In genomic region chrX:102768984-102769761, GRCh38 we compare ENCODE assay signal across 9 cellular contexts. TPM values are rescaled to one million over a fixed set of nuclear protein-coding genes. Genes with fewer than 3 reads are reported as not detected.
A peak's percentile ranks its signal among the peaks of the same experiment; 100 is the strongest.
DNase-seq lines count a peak whose midpoint lies in the region; ATAC-seq, FAIRE-seq and TF ChIP-seq lines count a peak whose summit lies in the region.
"Had no signal": no experiment of that assay in that cellular context is flagged by ENCODE, and none has a peak within 500 bp of the region (broad histone marks: within the 10 kb centered on the region; RNA-seq: fewer than 3 reads in every experiment).

No MANE protein-coding gene starts in this region.

- H3K4me2 ChIP-seq in BLaER1 treated with 17β-estradiol and CSF1 and Interleukin-3, amounts not matched to agents 10 nM and 100 nM, result peak overlapping the region; percentile 36 to 62 (median 51)

- no peaks in the 10 kb centered on the region for H3K36me3 ChIP-seq in BLaER1 treated with 17β-estradiol and CSF1 and Interleukin-3, amounts not matched to agents 10 nM and 100 nM

- peaks cover 2% of the 10 kb centered on the region for H3K36me3 Mint-ChIP-seq in activated CD4-positive, alpha-beta T cell treated with anti-CD3 and anti-CD28 coated beads, Interleukin-2, amount 10 ng/mL, durations not matched to agents 7 days and 5 days (ENCODE audit: low read depth)

- H3K9ac ChIP-seq in BLaER1 treated with 17β-estradiol and CSF1 and Interleukin-3, amounts not matched to agents 10 nM and 100 nM, result peak overlapping the region; percentile 72 to 84 (median 80)

- H3K4me3 ChIP-seq in BLaER1 treated with 17β-estradiol and CSF1 and Interleukin-3, amounts not matched to agents 10 nM and 100 nM, result peak overlapping the region; percentile 59 to 75 (median 71)
- H3K4me3 ChIP-seq in dorsolateral prefrontal cortex (peak overlapping the region; percentile 34 to 77 (median 62)), lower leg skin (ENCODE audit: low read depth, poor library complexity, severe bottlenecking) (peak overlapping the region; percentile 36)

- intact Hi-C loops in dorsolateral prefrontal cortex (cut with DNase I) (no loop called here), lower leg skin (cut with DNase I; ENCODE audit: low total_unique reads) (no loop called here)

- peak overlapping the region; percentile 98 for H3K27ac Mint-ChIP-seq in activated CD4-positive, alpha-beta T cell treated with anti-CD3 and anti-CD28 coated beads, Interleukin-2, amount 10 ng/mL, durations not matched to agents 7 days and 5 days

- peaks cover 10% of the 10 kb centered on the region for H3K4me1 Mint-ChIP-seq in activated CD4-positive, alpha-beta T cell treated with anti-CD3 and anti-CD28 coated beads, Interleukin-2, amount 10 ng/mL, durations not matched to agents 7 days and 5 days

- POLR2A ChIA-PET in activated CD4-positive, alpha-beta T cell treated with anti-CD3 and anti-CD28 coated beads, Interleukin-2, amount 10 ng/mL, durations not matched to agents 7 days and 5 days (lab: Charles Lee), result no interaction called here

- CTCF ChIA-PET in activated CD4-positive, alpha-beta T cell treated with anti-CD3 and anti-CD28 coated beads, Interleukin-2, amount 10 ng/mL, durations not matched to agents 7 days and 5 days (lab: Charles Lee), result no interaction called here

- no peaks in the 10 kb centered on the region for H3K27me3 ChIP-seq in BLaER1 treated with 17β-estradiol and CSF1 and Interleukin-3, amounts not matched to agents 10 nM and 100 nM
- H3K27me3 ChIP-seq in dorsolateral prefrontal cortex, result peaks cover 0 to 22% (median 0%) of the 10 kb centered on the region in 45 donors

- WGBS in lower leg skin, 2 donors, result 0 to 17% methylated on average over 10 to 22 of the region's 22 CpGs

- no peak for TF ChIP-seq POLR2A in lower leg skin (IDR thresholded peaks at IDR 0.05)

- H3K4me1 ChIP-seq in BLaER1 treated with 17β-estradiol and CSF1 and Interleukin-3, amounts not matched to agents 10 nM and 100 nM, result peaks cover 0 to 12% (median 8%) of the 10 kb centered on the region in 10 experiments; a peak in 13 of 20 replicates

- no peaks in the 10 kb centered on the region for H3K27me3 Mint-ChIP-seq in activated CD4-positive, alpha-beta T cell treated with anti-CD3 and anti-CD28 coated beads, Interleukin-2, amount 10 ng/mL, durations not matched to agents 7 days and 5 days

- FAIRE-seq in GM19239 (lab: Jason Lieb, UNC), result peak; percentile 92
- FAIRE-seq: frontal cortex had no signal

- TF ChIP-seq CTCF in dorsolateral prefrontal cortex (IDR thresholded peaks at IDR 0.05 in 54 of 56, conservative IDR thresholded peaks at IDR 0.05 in 2 of 56; ENCODE audit: low read depth in 1 of 56, partially characterized antibody in 56 of 56), result no peak
- TF ChIP-seq CTCF in lower leg skin (IDR thresholded peaks at IDR 0.05), result no peak

- DNase-seq in GM19239 (ENCODE audit: insufficient read length, low spot score), result peak; percentile 43
- peak; percentile 69 for DNase-seq in NCI-H510A treated with DMSO at 0.1 percent for 48 hours (lab: John Stamatoyannopoulos, UW)
- DNase-seq in activated CD4-positive, alpha-beta T cell treated with anti-CD3 and anti-CD28 coated beads, Interleukin-2, amount 10 ng/mL, durations not matched to agents 7 days and 5 days, result peak; percentile 84
- DNase-seq in dorsolateral prefrontal cortex, result peak in 9 of 10 donors; percentile 49 to 79 (median 63)
- peak; percentile 71 to 93 for DNase-seq in lower leg skin (ENCODE audit: low spot score in 2 of 2)
- DNase-seq in stimulated activated CD4-positive, alpha-beta T cell treated with anti-CD3 and anti-CD28 coated beads, Interleukin-4, amount 100 ng/mL, for 4 hours, result peak; percentile 64 to 77

- H3K27ac ChIP-seq in BLaER1 treated with 17β-estradiol and CSF1 and Interleukin-3, amounts not matched to agents 10 nM and 100 nM, result peak overlapping the region; percentile 50 to 73 (median 70); a peak in 21 of 22 replicates
- peak overlapping the region in 8 of 59 donors; percentile 17 to 72 (median 56) for H3K27ac ChIP-seq in dorsolateral prefrontal cortex

- no peaks in the 10 kb centered on the region for H3K9me3 Mint-ChIP-seq in activated CD4-positive, alpha-beta T cell treated with anti-CD3 and anti-CD28 coated beads, Interleukin-2, amount 10 ng/mL, durations not matched to agents 7 days and 5 days

- H4K20me1 ChIP-seq in BLaER1 treated with 17β-estradiol and CSF1 and Interleukin-3, amounts not matched to agents 10 nM and 100 nM, result no peaks in the 10 kb centered on the region

- H3K9me3 ChIP-seq in BLaER1 treated with 17β-estradiol and CSF1 and Interleukin-3, amounts not matched to agents 10 nM and 100 nM (replicated peaks in 1 of 11), result peaks cover 0 to 6% (median 5%) of the 10 kb centered on the region in 11 experiments; a peak in 4 of 22 replicates

- peak overlapping the region; percentile 97 for H3K4me3 Mint-ChIP-seq in activated CD4-positive, alpha-beta T cell treated with anti-CD3 and anti-CD28 coated beads, Interleukin-2, amount 10 ng/mL, durations not matched to agents 7 days and 5 days

- ATAC-seq in HG03442 (IDR thresholded peaks at IDR 0.05; ENCODE audit: unreplicated experiment), result peak; percentile 93

RNA-seq across cellular contexts. Expression of gene GPRASP3, which starts 48.6 kb away (rescaled TPM):
- 1 to 10 TPM; 1.2 to 1.4 TPM for total RNA-seq in activated CD4-positive, alpha-beta T cell treated with anti-CD3 and anti-CD28 coated beads, Interleukin-2, amount 10 ng/mL, durations not matched to agents 7 days and 5 days
- total RNA-seq in dorsolateral prefrontal cortex (10 to 100 TPM; 15.2 to 70.6 (median 45.4) TPM), lower leg skin (1 to 10 TPM; 2.6 to 3.8 (median 3.1) TPM)

RNA-seq across cellular contexts. Expression of gene GPRASP2, which starts 56.9 kb away (rescaled TPM):
- under 1 TPM; 0.35 to 0.47 TPM for total RNA-seq in activated CD4-positive, alpha-beta T cell treated with anti-CD3 and anti-CD28 coated beads, Interleukin-2, amount 10 ng/mL, durations not matched to agents 7 days and 5 days
- 100 to 1,000 TPM in 18 of 120 experiments, 10 to 100 TPM in 102; 27.3 to 135 (median 78.9) TPM for total RNA-seq in dorsolateral prefrontal cortex
- 10 to 100 TPM in 2 of 4 donors, 1 to 10 TPM in 2; 4.4 to 14.7 (median 9.5) TPM for total RNA-seq in lower leg skin
